Comparison of ENCODE assay signal across 17 cellular contexts in genomic region chr6:19380287-19380686, GRCh38.
DNase-seq lines count a peak whose midpoint lies in the region; ATAC-seq and TF ChIP-seq lines count a peak whose summit lies in the region.
"Had no signal": no experiment of that assay in that cellular context is flagged by ENCODE, and none has a peak within 500 bp of the region (broad histone marks: within the 10 kb centered on the region; RNA-seq: fewer than 3 reads in every experiment).

No MANE protein-coding gene starts in this region.

- no peaks in the 10 kb centered on the region for H3K9me3 ChIP-seq in MG63
- H3K9me3 ChIP-seq: colonic mucosa, lower lobe of right lung had no signal

- TF ChIP-seq CTCF in choroid plexus epithelial cell (conservative IDR thresholded peaks at IDR 0.05; ENCODE audit: low read depth, low read length): no peak

- H3K4me3 Mint-ChIP-seq in activated CD4-positive, alpha-beta T cell treated with anti-CD3 and anti-CD28 coated beads for 36 hours: no peak overlapping the region
- H3K4me3 Mint-ChIP-seq: activated CD8-positive, alpha-beta T cell treated with anti-CD3 and anti-CD28 coated beads for 36 hours; activated naive CD8-positive, alpha-beta T cell treated with anti-CD3 and anti-CD28 coated beads, Interleukin-2, amount 50 U/mL, for 24 hours; naive thymus-derived CD8-positive, alpha-beta T cell had no signal

- no peaks in the 10 kb centered on the region for H3K27me3 Mint-ChIP-seq in activated CD4-positive, alpha-beta T cell treated with anti-CD3 and anti-CD28 coated beads for 36 hours
- H3K27me3 Mint-ChIP-seq: activated CD8-positive, alpha-beta T cell treated with anti-CD3 and anti-CD28 coated beads for 36 hours; activated naive CD8-positive, alpha-beta T cell treated with anti-CD3 and anti-CD28 coated beads, Interleukin-2, amount 50 U/mL, for 24 hours had no signal

- H3K36me3 ChIP-seq in MG63: no peaks in the 10 kb centered on the region
- H3K36me3 ChIP-seq: colonic mucosa, lower lobe of right lung had no signal

- CTCF ChIA-PET in activated CD4-positive, alpha-beta T cell treated with anti-CD3 and anti-CD28 coated beads for 36 hours (lab: Charles Lee): no interaction called here

- POLR2A ChIA-PET in activated CD4-positive, alpha-beta T cell treated with anti-CD3 and anti-CD28 coated beads for 36 hours (lab: Charles Lee): no interaction called here

- no peak for ATAC-seq in activated CD4-positive, alpha-beta T cell treated with anti-CD3 and anti-CD28 coated beads for 36 hours
- ATAC-seq: activated CD8-positive, alpha-beta T cell treated with anti-CD3 and anti-CD28 coated beads for 36 hours; activated naive CD8-positive, alpha-beta T cell treated with anti-CD3 and anti-CD28 coated beads, Interleukin-2, amount 50 U/mL, for 24 hours; lower lobe of right lung; naive thymus-derived CD8-positive, alpha-beta T cell; psoas muscle had no signal

- H3K4me3 ChIP-seq in MG63: no peak overlapping the region
- no peak overlapping the region for H3K4me3 ChIP-seq in choroid plexus epithelial cell (ENCODE audit: low read depth, low read length)
- H3K4me3 ChIP-seq: colonic mucosa, lower lobe of right lung, psoas muscle had no signal

- intact Hi-C loops in activated CD4-positive, alpha-beta T cell treated with anti-CD3 and anti-CD28 coated beads for 36 hours (cut with DNase I, micrococcal nuclease): no loop called here

- peaks cover 2% of the 10 kb centered on the region for H3K9me3 Mint-ChIP-seq in activated CD4-positive, alpha-beta T cell treated with anti-CD3 and anti-CD28 coated beads for 36 hours (ENCODE audit: low read depth)

- H3K36me3 Mint-ChIP-seq in activated CD4-positive, alpha-beta T cell treated with anti-CD3 and anti-CD28 coated beads for 36 hours (ENCODE audit: low read depth): no peaks in the 10 kb centered on the region
- H3K36me3 Mint-ChIP-seq: naive thymus-derived CD8-positive, alpha-beta T cell had no signal

- H3K27ac Mint-ChIP-seq in activated CD4-positive, alpha-beta T cell treated with anti-CD3 and anti-CD28 coated beads for 36 hours: no peak overlapping the region
- H3K27ac Mint-ChIP-seq: activated CD8-positive, alpha-beta T cell treated with anti-CD3 and anti-CD28 coated beads for 36 hours; activated naive CD8-positive, alpha-beta T cell treated with anti-CD3 and anti-CD28 coated beads, Interleukin-2, amount 50 U/mL, for 24 hours; naive thymus-derived CD8-positive, alpha-beta T cell had no signal

- no peaks in the 10 kb centered on the region for H3K27me3 ChIP-seq in MG63
- H3K27me3 ChIP-seq: colonic mucosa had no signal

- H3K4me1 Mint-ChIP-seq in activated CD4-positive, alpha-beta T cell treated with anti-CD3 and anti-CD28 coated beads for 36 hours: no peaks in the 10 kb centered on the region
- H3K4me1 Mint-ChIP-seq: activated naive CD8-positive, alpha-beta T cell treated with anti-CD3 and anti-CD28 coated beads, Interleukin-2, amount 50 U/mL, for 24 hours; naive thymus-derived CD8-positive, alpha-beta T cell had no signal

- DNase-seq in DMS 273 (lab: John Stamatoyannopoulos, UW; ENCODE audit: unreplicated experiment) (peak; percentile 75), MG63 (peak; percentile 24), choroid plexus epithelial cell (ENCODE audit: low read depth) (peak; percentile 39), kidney tubule cell (ENCODE audit: low spot score) (peak; percentile 1), NCI-H1092 (lab: John Stamatoyannopoulos, UW) (no peak), NCI-H510A treated with DMSO at 0.1 percent for 48 hours (lab: John Stamatoyannopoulos, UW) (no peak), NCI-H1105 treated with DMSO at 0.1 percent for 48 hours (lab: John Stamatoyannopoulos, UW) (no peak)
- no peak for DNase-seq in activated CD4-positive, alpha-beta T cell treated with anti-CD3 and anti-CD28 coated beads for 36 hours
- DNase-seq: activated CD8-positive, alpha-beta T cell treated with anti-CD3 and anti-CD28 coated beads for 36 hours; activated naive CD8-positive, alpha-beta T cell treated with anti-CD3 and anti-CD28 coated beads, Interleukin-2, amount 50 U/mL, for 24 hours; colonic mucosa; erythroblast; lower lobe of right lung; naive thymus-derived CD8-positive, alpha-beta T cell; NCI-H2029 treated with DMSO at 0.1 percent for 48 hours; NCI-H748 treated with DMSO at 0.1 percent for 48 hours; psoas muscle had no signal

Comparison
In these comparisons a context has a peak if more than half of its experiments do, and no peak if none do; other contexts are left out.
1. DNase-seq: peak in DMS 273 (single experiment), MG63 (single experiment), choroid plexus epithelial cell (single experiment) and kidney tubule cell (single experiment); none in NCI-H1092 (single experiment), NCI-H510A treated with DMSO at 0.1 percent for 48 hours (single experiment), activated CD4-positive, alpha-beta T cell treated with anti-CD3 and anti-CD28 coated beads for 36 hours (single experiment) and NCI-H1105 treated with DMSO at 0.1 percent for 48 hours (single experiment).